Comparison of ENCODE assay signal across 17 cellular contexts in the genomic region with DNA sequence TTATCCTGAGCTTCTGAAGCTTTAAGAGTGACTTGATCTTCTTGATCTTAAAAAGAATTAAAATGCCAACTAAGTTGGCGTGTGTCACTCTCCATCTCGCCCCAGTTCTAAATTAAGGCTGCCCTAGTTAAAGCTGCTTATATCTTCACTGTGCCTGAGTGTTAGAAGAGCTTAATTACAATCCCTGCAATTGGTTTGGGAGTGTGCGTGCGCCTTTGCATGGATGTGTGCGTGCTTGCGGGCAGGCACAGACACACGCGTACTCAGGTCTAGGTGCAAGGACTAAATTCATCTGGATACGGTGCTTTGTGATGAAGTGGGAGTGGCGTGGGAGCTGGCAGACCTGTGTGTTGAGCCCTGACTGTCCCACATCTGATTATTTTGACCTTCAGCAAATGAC.
"Had no signal": no experiment of that assay in that cellular context is flagged by ENCODE, and none has a peak within 500 bp of the region (broad histone marks: within the 10 kb centered on the region; RNA-seq: fewer than 3 reads in every experiment).

No MANE protein-coding gene starts in this region.

- DNase-seq: activated CD4-positive, alpha-beta T cell treated with anti-CD3 and anti-CD28 coated beads for 1 hour; activated CD8-positive, alpha-beta memory T cell treated with anti-CD3 and anti-CD28 coated beads, Interleukin-2, amount 50 U/mL, for 4 hours; activated naive CD4-positive, alpha-beta T cell treated with Interleukin-2 at 50 U/mL for 16 hours; activated T-cell treated with anti-CD3 and anti-CD28 coated beads, Interleukin-2, amount 50 U/mL, for 24 hours; amygdala; effector CD4-positive, alpha-beta T cell; foreskin keratinocyte; glutamatergic neuron; hypothalamus; nephron progenitor cell; sigmoid colon; stimulated activated CD4-positive, alpha-beta T cell treated with anti-CD3 and anti-CD28 coated beads, Interleukin-4, amount 100 ng/mL, for 24 hours; stimulated activated naive CD8-positive, alpha-beta T cell treated with anti-CD3 and anti-CD28 coated beads, Interleukin-15, amount 100 ng/mL, for 72 hours; T-helper 1 cell had no signal

- H3K27ac ChIP-seq: foreskin keratinocyte, sigmoid colon, suprapubic skin, tibial nerve had no signal

- ATAC-seq: activated T-helper 17 cell treated with anti-CD3 and anti-CD28 coated beads, Interleukin-2, amount 50 U/mL, for 72 hours; foreskin keratinocyte; stimulated activated naive CD8-positive, alpha-beta T cell treated with anti-CD3 and anti-CD28 coated beads, Interleukin-15, amount 100 ng/mL, for 72 hours had no signal
